12 cellular contexts compared by ENCODE assay signal in genomic region chr2:212974692-212975091, GRCh38.
DNase-seq lines count a peak whose midpoint lies in the region; ATAC-seq, FAIRE-seq and TF ChIP-seq lines count a peak whose summit lies in the region.
"Had no signal": no experiment of that assay in that cellular context is flagged by ENCODE, and none has a peak within 500 bp of the region (broad histone marks: within the 10 kb centered on the region; RNA-seq: fewer than 3 reads in every experiment).

No MANE protein-coding gene starts in this region.

- H4K20me1 ChIP-seq in PC-9 (ENCODE audit: insufficient read depth) = no peaks in the 10 kb centered on the region

- no peak for FAIRE-seq in urothelium cell line (lab: Jason Lieb, UNC)

- DNase-seq in GF-D8 (lab: John Stamatoyannopoulos, UW) (peak; percentile 85), PC-9 (peak in 1 of 2 experiments; percentile 68), fibroblast of mammary gland (ENCODE audit: low read depth) (peak; percentile 75), omental fat pad (ENCODE audit: low spot score) (no peak), occipital lobe (lab: John Stamatoyannopoulos, UW) (no peak), ecto neural progenitor cell (ENCODE audit: low spot score) (no peak), urothelium cell line (ENCODE audit: low spot score) (no peak)
- DNase-seq: central memory CD4-positive, alpha-beta T cell; DMS79 treated with DMSO at 0.1 percent for 48 hours; hippocampal formation; T-helper 17 cell had no signal

- BruUV-seq in PC-9 (replicated peaks; lab: Mats Ljungman, UMichigan) = no TSS peak

- POLR2A ChIA-PET in PC-9 (lab: Charles Lee; ENCODE audit: unreplicated experiment) = no interaction called here

- peaks cover 3% of the 10 kb centered on the region; the same call in 1 of the 2 replicates for H3F3A ChIP-seq in PC-9 (ENCODE audit: insufficient read depth, low read depth)

- no peak overlapping the region for H3K4me3 ChIP-seq in PC-9
- H3K4me3 ChIP-seq in fibroblast of mammary gland (ENCODE audit: control insufficient read depth, low read depth, low read length) = no peak overlapping the region

- H3K9me2 ChIP-seq in PC-9 (ENCODE audit: insufficient read depth) = no peaks in the 10 kb centered on the region

- no peaks in the 10 kb centered on the region for H3K27me3 ChIP-seq in PC-9 (ENCODE audit: insufficient read depth, low read depth)

- peak; percentile 83 for ATAC-seq in omental fat pad (ENCODE audit: low FRiP score)
- ATAC-seq in GM21381 (IDR thresholded peaks at IDR 0.05; ENCODE audit: unreplicated experiment) = no peak
- ATAC-seq: T-helper 17 cell had no signal

- H3K79me2 ChIP-seq in PC-9 (ENCODE audit: low read depth) = no peaks in the 10 kb centered on the region

- H3K4me1 ChIP-seq in PC-9 (replicated peaks; ENCODE audit: insufficient read depth) = peaks cover 35% of the 10 kb centered on the region

- H3K9me3 ChIP-seq in PC-9 (ENCODE audit: insufficient read depth, low read depth) = no peaks in the 10 kb centered on the region

- H3K36me3 ChIP-seq in PC-9 (ENCODE audit: low read depth) = no peaks in the 10 kb centered on the region

- H2AFZ ChIP-seq in PC-9 = no peak overlapping the region

- CTCF ChIA-PET in PC-9 (lab: Charles Lee) = no interaction called here

- peak overlapping the region; percentile 47 for H3K27ac ChIP-seq in PC-9

- intact Hi-C loops in PC-9 (cut with micrococcal nuclease; ENCODE audit: unreplicated experiment) = no loop called here

- TF ChIP-seq CTCF in PC-9 (conservative IDR thresholded peaks at IDR 0.05) (no peak), fibroblast of mammary gland (conservative IDR thresholded peaks at IDR 0.05; ENCODE audit: control insufficient read depth, insufficient read depth, low read depth, low read length) (no peak), omental fat pad (IDR thresholded peaks at IDR 0.05) (no peak)

- H3K4me2 ChIP-seq in PC-9 = no peak overlapping the region

Comparison
In these comparisons a context has a peak if more than half of its experiments do, and no peak if none do; other contexts are left out.
1. DNase-seq: peak in GF-D8 (single experiment) and fibroblast of mammary gland (single experiment); none in omental fat pad (single experiment), occipital lobe (single experiment), ecto neural progenitor cell (single experiment) and urothelium cell line (single experiment).